In the genomic region with DNA sequence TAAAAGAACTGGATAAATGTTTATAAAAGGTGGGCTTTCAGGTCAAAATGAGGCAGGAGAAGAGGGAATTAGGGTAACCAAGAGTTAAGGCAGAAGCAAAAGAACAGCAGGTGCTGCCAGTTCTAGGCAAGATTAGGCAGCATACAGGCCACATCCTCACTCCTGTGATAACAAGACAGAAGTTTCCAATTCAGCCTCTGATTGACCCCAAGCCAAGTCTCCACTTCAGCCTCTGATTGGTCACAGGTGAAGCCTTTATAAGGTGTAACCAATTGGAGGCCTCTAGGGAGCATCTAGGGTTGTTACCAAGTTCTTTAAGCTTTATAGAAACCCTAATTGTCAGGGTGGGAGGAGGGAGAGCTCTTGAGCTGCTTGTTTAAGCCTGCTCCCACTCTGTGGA, we compare ENCODE assay signal across 4 cellular contexts.
"Had no signal": no experiment of that assay in that cellular context is flagged by ENCODE, and none has a peak within 500 bp of the region (broad histone marks: within the 10 kb centered on the region; RNA-seq: fewer than 3 reads in every experiment).

No MANE protein-coding gene starts in this region.

- ATAC-seq: GM23338 had no signal

- H3K4me3 ChIP-seq: GM23338 had no signal

- DNase-seq: H9, HCEC 1CT had no signal

- H3K27ac Mint-ChIP-seq: GM23338, H9, IgD-negative memory B cell had no signal

- H2AFZ ChIP-seq: GM23338 had no signal

- H3K4me1 Mint-ChIP-seq: GM23338, H9, IgD-negative memory B cell had no signal

- H3K4me2 ChIP-seq: GM23338 had no signal

- H3K4me3 Mint-ChIP-seq: GM23338, H9, IgD-negative memory B cell had no signal
